11 cellular contexts compared by ENCODE assay signal in genomic region chr9:97802276-97802675, GRCh38. TPM values are rescaled to one million over a fixed set of nuclear protein-coding genes. Genes with fewer than 3 reads are reported as not detected.
DNase-seq lines count a peak whose midpoint lies in the region; ATAC-seq, FAIRE-seq and TF ChIP-seq lines count a peak whose summit lies in the region.
"Had no signal": no experiment of that assay in that cellular context is flagged by ENCODE, and none has a peak within 500 bp of the region (broad histone marks: within the 10 kb centered on the region; RNA-seq: fewer than 3 reads in every experiment).

No MANE protein-coding gene starts in this region.

- no peaks in the 10 kb centered on the region for H3K9me3 ChIP-seq in CD8-positive, alpha-beta T cell (ENCODE audit: low read length)
- H3K9me3 ChIP-seq: gastrocnemius medialis had no signal

- H3K4me1 Mint-ChIP-seq in CD8-positive, alpha-beta T cell (ENCODE audit: low read depth) = peaks cover 5% of the 10 kb centered on the region
- peaks cover 5% of the 10 kb centered on the region for H3K4me1 Mint-ChIP-seq in mesothelial cell of epicardium

- FAIRE-seq in HTR-8/SVneo (lab: Jason Lieb, UNC) = no peak

- no peaks in the 10 kb centered on the region for H3K36me3 ChIP-seq in CD8-positive, alpha-beta T cell (ENCODE audit: insufficient read depth, low read length)
- H3K36me3 ChIP-seq: gastrocnemius medialis had no signal

- CTCF ChIA-PET in CD8-positive, alpha-beta T cell (lab: Charles Lee) = no interaction called here

- H3K27me3 ChIP-seq in CD8-positive, alpha-beta T cell (ENCODE audit: insufficient read depth, low read length) = peaks cover 5% of the 10 kb centered on the region

- no peak for DNase-seq in CD8-positive, alpha-beta T cell
- peak; percentile 74 for DNase-seq in HTR-8/SVneo (ENCODE audit: insufficient read length, low spot score)
- peak; percentile 57 for DNase-seq in amniotic epithelial cell (ENCODE audit: low read depth)
- no peak for DNase-seq in mesothelial cell of epicardium (ENCODE audit: low spot score in 2 of 2, unreplicated experiment in 2 of 2)
- DNase-seq in nucleus accumbens (lab: John Stamatoyannopoulos, UW) = no peak
- DNase-seq in D341Med (ENCODE audit: low spot score) = no peak
- no peak for DNase-seq in NCI-H1105 treated with DMSO at 0.1 percent for 48 hours (lab: John Stamatoyannopoulos, UW)
- DNase-seq: gastrocnemius medialis, NCI-H1930 had no signal

- H3K9me3 Mint-ChIP-seq in CD8-positive, alpha-beta T cell = no peaks in the 10 kb centered on the region
- H3K9me3 Mint-ChIP-seq in mesothelial cell of epicardium = no peaks in the 10 kb centered on the region

- no peak overlapping the region for H3K27ac Mint-ChIP-seq in CD8-positive, alpha-beta T cell
- H3K27ac Mint-ChIP-seq in mesothelial cell of epicardium = peak overlapping the region; percentile 19

- no peak overlapping the region for H3K27ac ChIP-seq in CD8-positive, alpha-beta T cell (ENCODE audit: low read depth, low read length)
- H3K27ac ChIP-seq: gastrocnemius medialis, SK-N-MC had no signal

- H3K4me3 ChIP-seq in CD8-positive, alpha-beta T cell (ENCODE audit: low read depth, low read length) = no peak overlapping the region
- H3K4me3 ChIP-seq: gastrocnemius medialis had no signal

- H3K36me3 Mint-ChIP-seq in CD8-positive, alpha-beta T cell = no peaks in the 10 kb centered on the region
- H3K36me3 Mint-ChIP-seq in mesothelial cell of epicardium = no peaks in the 10 kb centered on the region

- no peak for ATAC-seq in CD8-positive, alpha-beta T cell
- ATAC-seq in GM21825 (IDR thresholded peaks at IDR 0.05; ENCODE audit: unreplicated experiment) = no peak
- ATAC-seq: gastrocnemius medialis had no signal

- intact Hi-C loops in CD8-positive, alpha-beta T cell (cut with DNase I, micrococcal nuclease) = loop anchor here (2.0 to 5.0 kb wide), 10 partner anchors 49 to 995 kb away; partner anchors contain the start of genes NCBP1 (in 2 of the 2), TSTD2 (in 2 of the 2), XPA (in 2 of the 2) and ANKS6 (in 1 of the 2)

- POLR2A ChIA-PET in CD8-positive, alpha-beta T cell (lab: Charles Lee) = no interaction called here

- H3K4me3 Mint-ChIP-seq in CD8-positive, alpha-beta T cell = peak overlapping the region; percentile 76
- H3K4me3 Mint-ChIP-seq in mesothelial cell of epicardium = peak overlapping the region; percentile 73

- TF ChIP-seq CTCF in CD8-positive, alpha-beta T cell (IDR thresholded peaks at IDR 0.05) = no peak
- no peak for TF ChIP-seq CTCF in mesothelial cell of epicardium (IDR thresholded peaks at IDR 0.05; ENCODE audit: unreplicated experiment)

- H3K4me1 ChIP-seq in CD8-positive, alpha-beta T cell (ENCODE audit: insufficient read depth, low read length) = peaks cover 7% of the 10 kb centered on the region

- H3K27me3 Mint-ChIP-seq in CD8-positive, alpha-beta T cell (ENCODE audit: low read depth) = peaks cover 14% of the 10 kb centered on the region
- peaks cover 50% of the 10 kb centered on the region for H3K27me3 Mint-ChIP-seq in mesothelial cell of epicardium (ENCODE audit: low read depth)

RNA-seq across cellular contexts. Expression of gene FOXE1, which starts 50.8 kb away (rescaled TPM):
- under 1 TPM in 1 of 2 experiments, not detected in 1; 0.08 TPM for total RNA-seq in CD8-positive, alpha-beta T cell
- total RNA-seq in mesothelial cell of epicardium = not detected in 3 replicates
- total RNA-seq: gastrocnemius medialis had no signal

Comparison
In these comparisons a context has a peak if more than half of its experiments do, and no peak if none do; other contexts are left out.
1. DNase-seq: peak in HTR-8/SVneo (single experiment) and amniotic epithelial cell (single experiment); none in CD8-positive, alpha-beta T cell (0 of 7), mesothelial cell of epicardium (0 of 2), nucleus accumbens (0 of 56), D341Med (single experiment) and NCI-H1105 treated with DMSO at 0.1 percent for 48 hours (single experiment).